In genomic region chr21:44392185-44392584, GRCh38 we compare ENCODE assay signal across 13 cellular contexts. TPM values are rescaled to one million over a fixed set of nuclear protein-coding genes. Genes with fewer than 3 reads are reported as not detected.
"Had no signal": no experiment of that assay in that cellular context is flagged by ENCODE, and none has a peak within 500 bp of the region (broad histone marks: within the 10 kb centered on the region; RNA-seq: fewer than 3 reads in every experiment).

No MANE protein-coding gene starts in this region.

- H3K4me3 ChIP-seq: MG63 had no signal

- DNase-seq: KG1, NCI-H1092, NCI-H1436, NCI-H187, NCI-H2081 treated with DMSO at 0.1 percent for 48 hours, NCI-H2171, NCI-H446, NCI-H510A, NCI-H524 treated with DMSO at 0.1 percent for 48 hours, NCI-H774 had no signal

- H3K36me3 ChIP-seq: MG63 had no signal

- H3K9me3 ChIP-seq: MG63, SK-N-SH had no signal

RNA-seq across cellular contexts. Expression of gene TRPM2, which starts 38.8 kb away (rescaled TPM):
- total RNA-seq: HT-29 had no signal
